22 cellular contexts compared by ENCODE assay signal in genomic region chr9:126027566-126027965, GRCh38.
"Had no signal": no experiment of that assay in that cellular context is flagged by ENCODE, and none has a peak within 500 bp of the region (broad histone marks: within the 10 kb centered on the region; RNA-seq: fewer than 3 reads in every experiment).

No MANE protein-coding gene starts in this region.

- H3K27me3 ChIP-seq: sigmoid colon, testis, vagina had no signal

- H3K4me1 ChIP-seq: sigmoid colon, testis, vagina had no signal

- H3K9me3 ChIP-seq: sigmoid colon, testis, vagina had no signal

- H3K4me3 ChIP-seq: sigmoid colon, testis, vagina had no signal

- DNase-seq: activated CD4-positive, alpha-beta T cell treated with anti-CD3 and anti-CD28 coated beads, Interleukin-2, amount 10 ng/mL, durations not matched to agents 7 days and 5 days; activated CD4-positive, CD25-positive, alpha-beta regulatory T cell treated with anti-CD3 and anti-CD28 coated beads, Interleukin-2, amount 50 U/mL, for 72 hours; activated CD8-positive, alpha-beta memory T cell treated with anti-CD3 and anti-CD28 coated beads, Interleukin-2, amount 10 ng/mL, durations not matched to agents 7 days and 5 days; activated CD8-positive, alpha-beta T cell treated with anti-CD3 and anti-CD28 coated beads for 36 hours; activated effector memory CD4-positive, alpha-beta T cell treated with anti-CD3 and anti-CD28 coated beads, Interleukin-2, amount 50 U/mL, for 16 hours; activated naive CD4-positive, alpha-beta T cell treated with anti-CD3 and anti-CD28 coated beads, Interleukin-2, amount 10 ng/mL, durations not matched to agents 7 days and 5 days; activated T-cell treated with anti-CD3 and anti-CD28 coated beads for 4 hours; amygdala; effector CD4-positive, alpha-beta T cell; erythroblast; foreskin fibroblast; mammary epithelial cell; naive thymus-derived CD8-positive, alpha-beta T cell; sigmoid colon; stimulated activated CD4-positive, alpha-beta T cell treated with anti-CD3 and anti-CD28 coated beads, Interleukin-4, amount 100 ng/mL, for 1 hour; stimulated activated naive CD4-positive, alpha-beta T cell; testis; trophoblast cell; WERI-Rb-1 had no signal

- FAIRE-seq: keratinocyte, TTC549 had no signal

- H3K36me3 ChIP-seq: sigmoid colon, vagina, WERI-Rb-1 had no signal

- ATAC-seq: activated CD8-positive, alpha-beta memory T cell treated with anti-CD3 and anti-CD28 coated beads, Interleukin-2, amount 10 ng/mL, durations not matched to agents 7 days and 5 days; activated CD8-positive, alpha-beta T cell treated with anti-CD3 and anti-CD28 coated beads for 36 hours; naive thymus-derived CD8-positive, alpha-beta T cell had no signal

- H3K27ac ChIP-seq: sigmoid colon, testis, vagina, WERI-Rb-1 had no signal
